In the genomic region with DNA sequence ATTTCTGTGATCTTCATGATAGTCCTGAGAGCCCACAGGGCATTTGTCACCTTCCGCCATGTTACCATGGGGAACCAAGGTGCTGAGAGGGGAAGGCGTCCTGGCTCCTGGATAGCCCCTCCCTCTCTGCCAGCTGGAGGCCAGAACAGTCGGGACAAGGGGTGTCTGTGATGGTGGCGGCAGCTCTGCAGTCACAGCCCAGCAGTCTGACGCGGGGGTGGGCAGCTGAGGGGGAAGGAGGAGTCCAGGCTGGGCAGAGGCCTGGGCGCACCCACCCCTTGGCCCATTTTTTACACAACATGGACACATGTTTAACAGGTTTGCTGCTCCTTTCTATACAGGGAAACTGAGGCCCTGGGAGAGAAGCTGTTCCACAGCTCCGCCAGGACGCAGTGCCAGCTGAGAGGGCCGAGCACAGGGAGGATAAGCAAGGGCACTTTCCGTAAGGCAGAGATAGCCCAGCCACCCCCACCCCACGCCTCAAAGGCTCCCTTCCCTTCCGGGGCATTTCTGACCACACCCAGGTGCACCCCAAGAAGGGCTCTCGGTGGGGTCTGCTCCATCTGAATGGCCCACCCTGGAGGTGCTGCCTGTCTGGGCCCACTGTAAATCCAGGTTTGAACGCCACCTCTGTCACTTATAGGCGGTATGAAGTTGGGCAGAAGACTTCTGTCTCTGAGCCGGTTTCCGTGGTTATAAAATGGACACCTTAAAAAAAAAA, we compare ENCODE assay signal across 10 cellular contexts. TPM values are rescaled to one million over a fixed set of nuclear protein-coding genes. Genes with fewer than 3 reads are reported as not detected.
A peak's percentile ranks its signal among the peaks of the same experiment; 100 is the strongest.
DNase-seq lines count a peak whose midpoint lies in the region; ATAC-seq and TF ChIP-seq lines count a peak whose summit lies in the region.
"Had no signal": no experiment of that assay in that cellular context is flagged by ENCODE, and none has a peak within 500 bp of the region (broad histone marks: within the 10 kb centered on the region; RNA-seq: fewer than 3 reads in every experiment).

No MANE protein-coding gene starts in this region.

- H3K4me3 ChIP-seq in ascending aorta, result no peak overlapping the region
- H3K4me3 ChIP-seq in lower lobe of right lung, result no peak overlapping the region
- no peak overlapping the region for H3K4me3 ChIP-seq in thymus (ENCODE audit: low read length)
- no peak overlapping the region for H3K4me3 ChIP-seq in MG63
- H3K4me3 ChIP-seq: mucosa of descending colon had no signal

- H3K4me1 Mint-ChIP-seq in activated T-cell treated with anti-CD3 and anti-CD28 coated beads, Interleukin-2, amount 50 U/mL, for 4 hours (ENCODE audit: low read depth), result peaks cover 90% of the 10 kb centered on the region

- peaks cover 18% of the 10 kb centered on the region for H3K36me3 Mint-ChIP-seq in activated T-cell treated with anti-CD3 and anti-CD28 coated beads, Interleukin-2, amount 50 U/mL, for 4 hours (ENCODE audit: insufficient read depth)

- H3K4me1 ChIP-seq in ascending aorta (peaks cover 11 to 23% of the 10 kb centered on the region in 2 donors), lower lobe of right lung (peaks cover 51% of the 10 kb centered on the region), thymus (ENCODE audit: control insufficient read depth, insufficient read depth, low read length) (peaks cover 39% of the 10 kb centered on the region)

- intact Hi-C loops in ascending aorta (cut with DNase I), result no loop called here
- intact Hi-C loops in lower lobe of right lung (cut with DNase I), result no loop called here

- TF ChIP-seq CTCF in ascending aorta (IDR thresholded peaks at IDR 0.05) (no peak), lower lobe of right lung (IDR thresholded peaks at IDR 0.05) (no peak)

- no peaks in the 10 kb centered on the region for H3K9me3 Mint-ChIP-seq in activated T-cell treated with anti-CD3 and anti-CD28 coated beads, Interleukin-2, amount 50 U/mL, for 4 hours

- H3K9me3 ChIP-seq in ascending aorta, result no peaks in the 10 kb centered on the region
- H3K9me3 ChIP-seq in lower lobe of right lung, result no peaks in the 10 kb centered on the region
- H3K9me3 ChIP-seq in thymus (ENCODE audit: control insufficient read depth), result no peaks in the 10 kb centered on the region
- no peaks in the 10 kb centered on the region for H3K9me3 ChIP-seq in MG63
- H3K9me3 ChIP-seq: mucosa of descending colon had no signal

- DNase-seq in activated T-cell treated with anti-CD3 and anti-CD28 coated beads, Interleukin-2, amount 50 U/mL, for 4 hours, result no peak
- DNase-seq in activated T-cell treated with anti-CD3 and anti-CD28 coated beads for 4 hours (no peak), ascending aorta (ENCODE audit: low spot score in 2 of 2) (no peak), lower lobe of right lung (no peak), DMS79 (lab: John Stamatoyannopoulos, UW) (no peak), MG63 (no peak)
- no peak for DNase-seq in stimulated activated CD4-positive, alpha-beta T cell treated with anti-CD3 and anti-CD28 coated beads, Interleukin-12 subunit alpha, Interleukin-12 subunit beta, amount 100 ng/mL, for 4 hours
- DNase-seq: NCI-H2029 had no signal

- H3K27ac ChIP-seq in ascending aorta, result peak overlapping the region; percentile 70 to 86
- H3K27ac ChIP-seq in lower lobe of right lung, result peak overlapping the region; percentile 61
- H3K27ac ChIP-seq in thymus (ENCODE audit: low read depth), result peak overlapping the region; percentile 90

- no peaks in the 10 kb centered on the region for H3K27me3 Mint-ChIP-seq in activated T-cell treated with anti-CD3 and anti-CD28 coated beads, Interleukin-2, amount 50 U/mL, for 4 hours (ENCODE audit: low read depth)

- H3K36me3 ChIP-seq in ascending aorta (peaks cover 31 to 42% of the 10 kb centered on the region in 2 donors), lower lobe of right lung (peaks cover 52% of the 10 kb centered on the region), thymus (ENCODE audit: control insufficient read depth, insufficient read depth) (peaks cover 24% of the 10 kb centered on the region), MG63 (peaks cover 13% of the 10 kb centered on the region)

- peak overlapping the region; percentile 66 for H3K4me3 Mint-ChIP-seq in activated T-cell treated with anti-CD3 and anti-CD28 coated beads, Interleukin-2, amount 50 U/mL, for 4 hours

- 88% methylated on average over 18 of the region's 18 CpGs for WGBS in thymus

- ATAC-seq in activated T-cell treated with anti-CD3 and anti-CD28 coated beads, Interleukin-2, amount 50 U/mL, for 4 hours, result no peak
- no peak for ATAC-seq in lower lobe of right lung

- no peaks in the 10 kb centered on the region for H3K27me3 ChIP-seq in ascending aorta
- no peaks in the 10 kb centered on the region for H3K27me3 ChIP-seq in lower lobe of right lung (ENCODE audit: low read depth)
- H3K27me3 ChIP-seq in thymus (ENCODE audit: control insufficient read depth, insufficient read depth), result no peaks in the 10 kb centered on the region
- no peaks in the 10 kb centered on the region for H3K27me3 ChIP-seq in MG63

RNA-seq across cellular contexts. Expression of gene LRRC8A, which starts 17.1 kb away (rescaled TPM):
- total RNA-seq in activated T-cell treated with anti-CD3 and anti-CD28 coated beads, Interleukin-2, amount 50 U/mL, for 4 hours, result 10 to 100 TPM; 22.6 to 24.0 (median 23.6) TPM
- 227 TPM for total RNA-seq in ascending aorta
- 45.5 TPM for total RNA-seq in lower lobe of right lung
- 10.3 TPM for polyA plus RNA-seq in thymus
- 13.8 and 19.1 TPM in 2 replicates for total RNA-seq in MG63 (2014; rRNA removed; shearing (Covaris generic); ENCODE audit: low replicate concordance)

RNA-seq across cellular contexts. Expression of gene KYAT1, which starts 17.3 kb away (rescaled TPM):
- total RNA-seq in activated T-cell treated with anti-CD3 and anti-CD28 coated beads, Interleukin-2, amount 50 U/mL, for 4 hours, result 1 to 10 TPM; 4.7 to 5.6 (median 4.8) TPM
- total RNA-seq in ascending aorta, result 4.9 TPM
- total RNA-seq in lower lobe of right lung, result 7.1 TPM
- polyA plus RNA-seq in thymus, result 9.9 TPM
- 9.6 and 17.8 TPM in 2 replicates for total RNA-seq in MG63 (2014; rRNA removed; shearing (Covaris generic); ENCODE audit: low replicate concordance)

RNA-seq across cellular contexts. Expression of gene PHYHD1, which starts 21.8 kb away (rescaled TPM):
- total RNA-seq in activated T-cell treated with anti-CD3 and anti-CD28 coated beads, Interleukin-2, amount 50 U/mL, for 4 hours, result under 1 TPM in 1 of 3 donors, not detected in 2; 0.20 TPM
- 46.1 TPM for total RNA-seq in ascending aorta
- 39.8 TPM for total RNA-seq in lower lobe of right lung
- polyA plus RNA-seq in thymus, result 25.6 TPM
- not detected in 2 replicates for total RNA-seq in MG63 (2014; rRNA removed; shearing (Covaris generic); ENCODE audit: low replicate concordance)

RNA-seq across cellular contexts. Expression of gene DOLK, which starts 48.4 kb away (rescaled TPM):
- total RNA-seq in activated T-cell treated with anti-CD3 and anti-CD28 coated beads, Interleukin-2, amount 50 U/mL, for 4 hours, result 10 to 100 TPM; 14.4 to 15.8 (median 15.2) TPM
- total RNA-seq in ascending aorta, result 5.0 TPM
- total RNA-seq in lower lobe of right lung, result 14.4 TPM
- 8.0 TPM for polyA plus RNA-seq in thymus
- total RNA-seq in MG63 (2014; rRNA removed; shearing (Covaris generic); ENCODE audit: low replicate concordance), result 16.9 and 29.7 TPM in 2 replicates

RNA-seq across cellular contexts. Expression of gene NUP188, which starts 48.5 kb away (rescaled TPM):
- 100 to 1,000 TPM; 166 to 183 (median 167) TPM for total RNA-seq in activated T-cell treated with anti-CD3 and anti-CD28 coated beads, Interleukin-2, amount 50 U/mL, for 4 hours
- 45.0 TPM for total RNA-seq in ascending aorta
- total RNA-seq in lower lobe of right lung, result 42.4 TPM
- polyA plus RNA-seq in thymus, result 19.2 TPM
- 14.5 and 22.4 TPM in 2 replicates for total RNA-seq in MG63 (2014; rRNA removed; shearing (Covaris generic); ENCODE audit: low replicate concordance)

Comparison
In these comparisons a context has a peak if more than half of its experiments do, and no peak if none do; other contexts are left out.
1. RNA of gene PHYHD1, which starts 21.8 kb away (total RNA-seq): 46.1 TPM in ascending aorta (single experiment) and 39.8 TPM in lower lobe of right lung (single experiment); 0.20 TPM in activated T-cell treated with anti-CD3 and anti-CD28 coated beads, Interleukin-2, amount 50 U/mL, for 4 hours and not detected in MG63; every median in the first group is over 10 times any median in the second.
2. Peak in every context shown above with its lines, with median percentiles within 50 percentile points of each other: H3K27ac ChIP-seq.